19 cellular contexts compared by ENCODE assay signal in genomic region chr3:40713795-40714194, GRCh38.
DNase-seq lines count a peak whose midpoint lies in the region; ATAC-seq and TF ChIP-seq lines count a peak whose summit lies in the region.
"Had no signal": no experiment of that assay in that cellular context is flagged by ENCODE, and none has a peak within 500 bp of the region (broad histone marks: within the 10 kb centered on the region; RNA-seq: fewer than 3 reads in every experiment).

No MANE protein-coding gene starts in this region.

- peak; percentile 76 for DNase-seq in Jurkat, Clone E6-1 (ENCODE audit: low read depth, low spot score)
- DNase-seq in cerebellum (ENCODE audit: low spot score) (peak; percentile 71), sigmoid colon (no peak), foreskin melanocyte (no peak)
- DNase-seq in activated T-cell treated with anti-CD3 and anti-CD28 coated beads, Interleukin-2, amount 50 U/mL, for 4 hours = no peak
- no peak for DNase-seq in activated CD8-positive, alpha-beta memory T cell treated with anti-CD3 and anti-CD28 coated beads for 24 hours
- DNase-seq: activated T-cell treated with anti-CD3 and anti-CD28 coated beads for 4 hours; CD8-positive, alpha-beta memory T cell; foreskin fibroblast; hippocampal formation; KG1; NCI-H1105; NCI-H2029 treated with DMSO at 0.1 percent for 48 hours; NCI-H510A treated with DMSO at 0.1 percent for 48 hours; stimulated activated CD4-positive, alpha-beta T cell treated with anti-CD3 and anti-CD28 coated beads, Interleukin-12 subunit alpha, Interleukin-12 subunit beta, amount 100 ng/mL, for 4 hours; upper lobe of right lung had no signal

- WGBS in sigmoid colon, 2 donors = 68 to 88% methylated on average over 6 of the region's 6 CpGs

- no peak for TF ChIP-seq EP300 in sigmoid colon (IDR thresholded peaks at IDR 0.05)

- H3K9me2 ChIP-seq in DOHH2 (replicated peaks; ENCODE audit: control insufficient read depth, low read length) = no peaks in the 10 kb centered on the region

- H3K36me3 ChIP-seq in DOHH2 (ENCODE audit: control insufficient read depth, low read length) (no peaks in the 10 kb centered on the region), sigmoid colon (no peaks in the 10 kb centered on the region)
- H3K36me3 ChIP-seq: upper lobe of right lung had no signal

- no peak for TF ChIP-seq CTCF in DOHH2 (IDR thresholded peaks at IDR 0.05; ENCODE audit: low read depth, low read length, poor library complexity, severe bottlenecking)
- TF ChIP-seq CTCF in sigmoid colon (IDR thresholded peaks at IDR 0.05) = no peak

- no peaks in the 10 kb centered on the region for H3F3A ChIP-seq in DOHH2 (ENCODE audit: control insufficient read depth, insufficient read depth)

- H3K27me3 ChIP-seq in DOHH2 (ENCODE audit: control insufficient read depth, low read length) = no peaks in the 10 kb centered on the region
- H3K27me3 ChIP-seq in sigmoid colon = no peaks in the 10 kb centered on the region
- H3K27me3 ChIP-seq: upper lobe of right lung had no signal

- H3K4me3 Mint-ChIP-seq in activated T-cell treated with anti-CD3 and anti-CD28 coated beads, Interleukin-2, amount 50 U/mL, for 4 hours = no peak overlapping the region
- H3K4me3 Mint-ChIP-seq: CD8-positive, alpha-beta memory T cell had no signal

- H3K79me2 ChIP-seq in DOHH2 (ENCODE audit: control insufficient read depth, low read length) = no peaks in the 10 kb centered on the region

- H3K27ac ChIP-seq in DOHH2 (ENCODE audit: low read depth, low read length) (no peak overlapping the region), sigmoid colon (no peak overlapping the region)
- H3K27ac ChIP-seq: epithelial cell of prostate, upper lobe of right lung had no signal

- H3K9me3 ChIP-seq in DOHH2 (ENCODE audit: control insufficient read depth, insufficient read depth, low read length) = no peaks in the 10 kb centered on the region
- no peaks in the 10 kb centered on the region for H3K9me3 ChIP-seq in sigmoid colon
- H3K9me3 ChIP-seq: upper lobe of right lung had no signal

- H3K4me3 ChIP-seq in DOHH2 (ENCODE audit: low read length) = no peak overlapping the region
- H3K4me3 ChIP-seq in Jurkat, Clone E6-1 (ENCODE audit: low read length) = no peak overlapping the region
- no peak overlapping the region for H3K4me3 ChIP-seq in sigmoid colon
- H3K4me3 ChIP-seq: upper lobe of right lung had no signal

- peaks cover 39% of the 10 kb centered on the region for H3K4me1 ChIP-seq in DOHH2 (ENCODE audit: control insufficient read depth, low read length)
- H3K4me1 ChIP-seq in sigmoid colon = no peaks in the 10 kb centered on the region

- no peaks in the 10 kb centered on the region for H3K36me3 Mint-ChIP-seq in activated T-cell treated with anti-CD3 and anti-CD28 coated beads, Interleukin-2, amount 50 U/mL, for 4 hours (ENCODE audit: insufficient read depth)

- peak overlapping the region; percentile 13 for H3K4me2 ChIP-seq in DOHH2 (ENCODE audit: low read length)

- intact Hi-C loops in sigmoid colon (cut with DNase I) = no loop called here

- ATAC-seq in GM19351 (IDR thresholded peaks at IDR 0.05; ENCODE audit: unreplicated experiment) = peak; percentile 31
- ATAC-seq in activated T-cell treated with anti-CD3 and anti-CD28 coated beads, Interleukin-2, amount 50 U/mL, for 4 hours = no peak

- no peaks in the 10 kb centered on the region for H3K9me3 Mint-ChIP-seq in activated T-cell treated with anti-CD3 and anti-CD28 coated beads, Interleukin-2, amount 50 U/mL, for 4 hours

- no peaks in the 10 kb centered on the region for H4K20me1 ChIP-seq in DOHH2 (ENCODE audit: control insufficient read depth, insufficient read depth, low read depth, low read length)

- H3K4me1 Mint-ChIP-seq in activated T-cell treated with anti-CD3 and anti-CD28 coated beads, Interleukin-2, amount 50 U/mL, for 4 hours (ENCODE audit: low read depth) = peaks cover 5% of the 10 kb centered on the region
- H3K4me1 Mint-ChIP-seq: CD8-positive, alpha-beta memory T cell had no signal

- no peak for TF ChIP-seq POLR2A in sigmoid colon (IDR thresholded peaks at IDR 0.05)

- H3K27me3 Mint-ChIP-seq in activated T-cell treated with anti-CD3 and anti-CD28 coated beads, Interleukin-2, amount 50 U/mL, for 4 hours (ENCODE audit: low read depth) = peaks cover 21% of the 10 kb centered on the region

Comparison
In these comparisons a context has a peak if more than half of its experiments do, and no peak if none do; other contexts are left out.
1. DNase-seq: peak in Jurkat, Clone E6-1 (single experiment) and cerebellum (single experiment); none in sigmoid colon (single experiment), activated T-cell treated with anti-CD3 and anti-CD28 coated beads, Interleukin-2, amount 50 U/mL, for 4 hours (single experiment), activated CD8-positive, alpha-beta memory T cell treated with anti-CD3 and anti-CD28 coated beads for 24 hours (single experiment) and foreskin melanocyte (single experiment).